ENCODE assay signal across 13 cellular contexts in the genomic region with DNA sequence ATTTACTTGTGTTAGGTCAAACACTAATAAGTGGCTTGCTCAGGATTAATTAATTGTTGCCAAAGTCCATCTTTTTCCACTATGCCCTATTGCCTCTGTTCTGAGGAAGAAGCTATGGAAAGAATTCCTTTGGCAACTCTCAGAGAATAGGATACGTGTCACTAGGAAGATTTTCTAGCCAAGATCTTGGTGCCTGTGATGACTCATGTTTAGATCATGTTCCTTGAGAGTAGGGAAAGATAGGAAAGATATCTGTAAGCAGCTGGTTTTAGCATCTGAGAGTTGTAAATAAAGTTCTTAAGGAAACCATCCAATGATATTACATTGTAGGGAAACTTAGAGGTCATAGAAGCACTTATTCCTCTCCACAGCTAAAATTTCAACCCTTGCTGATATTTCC. TPM values are rescaled to one million over a fixed set of nuclear protein-coding genes. Genes with fewer than 3 reads are reported as not detected.
DNase-seq lines count a peak whose midpoint lies in the region; FAIRE-seq and TF ChIP-seq lines count a peak whose summit lies in the region.
"Had no signal": no experiment of that assay in that cellular context is flagged by ENCODE, and none has a peak within 500 bp of the region (broad histone marks: within the 10 kb centered on the region; RNA-seq: fewer than 3 reads in every experiment).

No MANE protein-coding gene starts in this region.

- no peak overlapping the region for H2AK5ac ChIP-seq in trophoblast cell (ENCODE audit: low read length)

- H3K4me1 ChIP-seq in PC-9 (replicated peaks; ENCODE audit: insufficient read depth): peaks cover 12% of the 10 kb centered on the region
- peaks cover 10 to 16% of the 10 kb centered on the region in 2 experiments for H3K4me1 ChIP-seq in trophoblast cell (ENCODE audit: control insufficient read depth in 1 of 2, insufficient read depth in 2 of 2, low read length in 2 of 2)

- H3K23ac ChIP-seq in trophoblast cell (ENCODE audit: low read length): no peak overlapping the region

- H3K79me1 ChIP-seq in trophoblast cell (ENCODE audit: low read length): peaks cover 17% of the 10 kb centered on the region

- no peak overlapping the region for H3K18ac ChIP-seq in trophoblast cell (ENCODE audit: low read length)

- H3F3A ChIP-seq in PC-9 (ENCODE audit: insufficient read depth, low read depth): peaks cover 11% of the 10 kb centered on the region

- BruUV-seq in PC-9 (replicated peaks; lab: Mats Ljungman, UMichigan) (no TSS peak), Calu3 (replicated peaks; lab: Mats Ljungman, UMichigan) (no TSS peak)

- no peak overlapping the region for H3K14ac ChIP-seq in trophoblast cell (ENCODE audit: low read length)

- no peak overlapping the region for H3K27ac Mint-ChIP-seq in Calu3 (ENCODE audit: unreplicated experiment)
- H3K27ac Mint-ChIP-seq: H9 had no signal

- TF ChIP-seq CTCF in PC-9 (conservative IDR thresholded peaks at IDR 0.05): no peak
- TF ChIP-seq CTCF in epithelial cell of proximal tubule (conservative IDR thresholded peaks at IDR 0.05; ENCODE audit: low read depth, low read length): no peak
- no peak for TF ChIP-seq CTCF in Calu3 (IDR thresholded peaks at IDR 0.05; ENCODE audit: unreplicated experiment)

- WGBS in trophoblast cell (ENCODE audit: extremely low coverage, insufficient coverage, insufficient read length): no CpG with 5 or more reads among the region's 1 CpG

- no peak overlapping the region for H4K91ac ChIP-seq in trophoblast cell (ENCODE audit: low read depth, low read length)

- H2BK5ac ChIP-seq in trophoblast cell (ENCODE audit: low read depth, low read length, poor library complexity): no peak overlapping the region

- H3K27me3 ChIP-seq in PC-9 (ENCODE audit: insufficient read depth, low read depth) (no peaks in the 10 kb centered on the region), trophoblast cell (ENCODE audit: insufficient read depth, low read length) (no peaks in the 10 kb centered on the region)

- H3K4me3 ChIP-seq in PC-9: no peak overlapping the region
- no peak overlapping the region for H3K4me3 ChIP-seq in epithelial cell of proximal tubule (ENCODE audit: low read depth, low read length)
- H3K4me3 ChIP-seq in trophoblast cell (ENCODE audit: low read depth, low read length): no peak overlapping the region
- H3K4me3 ChIP-seq: mucosa of descending colon had no signal

- H3K9me2 ChIP-seq in PC-9 (ENCODE audit: insufficient read depth): no peaks in the 10 kb centered on the region; the same call in 1 of the 2 replicates

- no peaks in the 10 kb centered on the region for H3K4me1 Mint-ChIP-seq in Calu3 (ENCODE audit: low read depth, unreplicated experiment)

- H3K79me2 ChIP-seq in PC-9 (ENCODE audit: low read depth) (no peaks in the 10 kb centered on the region), trophoblast cell (ENCODE audit: control insufficient read depth, insufficient read depth, low read length, poor library complexity) (no peaks in the 10 kb centered on the region)

- CTCF ChIA-PET in PC-9 (lab: Charles Lee) (no interaction called here), Calu3 (lab: Charles Lee) (no interaction called here)

- H3K27ac ChIP-seq in PC-9 (no peak overlapping the region), trophoblast cell (ENCODE audit: low read depth, low read length) (peak overlapping the region; percentile 70)

- no peak overlapping the region for H2AFZ ChIP-seq in PC-9
- H2AFZ ChIP-seq in trophoblast cell (ENCODE audit: insufficient read depth, low read length, poor library complexity): no peak overlapping the region

- no peaks in the 10 kb centered on the region for H3K9me3 Mint-ChIP-seq in Calu3 (ENCODE audit: low read depth, unreplicated experiment)
- H3K9me3 Mint-ChIP-seq: H9 had no signal

- H3K36me3 Mint-ChIP-seq in Calu3 (ENCODE audit: insufficient read depth, unreplicated experiment): no peaks in the 10 kb centered on the region

- no peak overlapping the region for H2BK120ac ChIP-seq in trophoblast cell (ENCODE audit: insufficient read depth, low read length, poor library complexity)

- no peak overlapping the region for H2BK12ac ChIP-seq in trophoblast cell (ENCODE audit: low read length)

- H4K20me1 ChIP-seq in PC-9 (ENCODE audit: insufficient read depth): no peaks in the 10 kb centered on the region

- no peak overlapping the region for H3K9ac ChIP-seq in trophoblast cell (ENCODE audit: low read length)

- DNase-seq in EH (ENCODE audit: low read depth) (peak; percentile 98), PC-9 (peak; percentile 2 to 63), epithelial cell of proximal tubule (ENCODE audit: low read depth) (peak; percentile 80), trophoblast cell (peak; percentile 59 to 91), DMS114 treated with DMSO at 0.1 percent for 48 hours (lab: John Stamatoyannopoulos, UW; ENCODE audit: unreplicated experiment) (no peak), frontal cortex (ENCODE audit: low spot score in 2 of 2) (no peak), Calu3 (no peak), NCI-H748 treated with DMSO at 0.1 percent for 48 hours (lab: John Stamatoyannopoulos, UW) (no peak)
- DNase-seq: activated CD4-positive, CD25-positive, alpha-beta regulatory T cell treated with anti-CD3 and anti-CD28 coated beads, Interleukin-2, amount 50 U/mL, for 72 hours; activated effector memory CD4-positive, alpha-beta T cell treated with anti-CD3 and anti-CD28 coated beads, Interleukin-2, amount 50 U/mL, for 16 hours; H9; mucosa of descending colon; NCI-H1436 had no signal

- intact Hi-C loops in PC-9 (cut with micrococcal nuclease; ENCODE audit: unreplicated experiment) (no loop called here), Calu3 (cut with micrococcal nuclease; ENCODE audit: unreplicated experiment) (no loop called here)

- no peak overlapping the region for H3K4ac ChIP-seq in trophoblast cell (ENCODE audit: low read depth, low read length)

- H4K8ac ChIP-seq in trophoblast cell (ENCODE audit: low read depth, low read length): no peak overlapping the region

- H3K9me3 ChIP-seq in PC-9 (ENCODE audit: insufficient read depth, low read depth): no peaks in the 10 kb centered on the region
- H3K9me3 ChIP-seq in trophoblast cell (ENCODE audit: insufficient read depth, low read depth, low read length): no peaks in the 10 kb centered on the region
- H3K9me3 ChIP-seq: mucosa of descending colon had no signal

- POLR2A ChIA-PET in PC-9 (lab: Charles Lee; ENCODE audit: unreplicated experiment): no interaction called here

- H4K12ac ChIP-seq in trophoblast cell (ENCODE audit: low read depth, low read length): no peak overlapping the region

- H3K4me3 Mint-ChIP-seq in Calu3 (ENCODE audit: low read depth, unreplicated experiment): no peak overlapping the region
- H3K4me3 Mint-ChIP-seq: H9 had no signal

- no peak for FAIRE-seq in frontal cortex (lab: Jason Lieb, UNC)

- H3K4me2 ChIP-seq in PC-9 (no peak overlapping the region), trophoblast cell (ENCODE audit: low read length) (no peak overlapping the region)

- H3K27me3 Mint-ChIP-seq in Calu3 (ENCODE audit: unreplicated experiment): no peaks in the 10 kb centered on the region

- H3K36me3 ChIP-seq in PC-9 (ENCODE audit: low read depth) (no peaks in the 10 kb centered on the region), trophoblast cell (ENCODE audit: control insufficient read depth in 1 of 2, insufficient read depth in 2 of 2, low read length in 2 of 2) (no peaks in the 10 kb centered on the region)

RNA-seq across cellular contexts. Expression of a gene that starts 15.7 kb away (rescaled TPM):
- total RNA-seq in PC-9 (2021) (not detected in 2 replicates), epithelial cell of proximal tubule (3.2 TPM in 1 of 2 replicates, not detected in the other), frontal cortex (35.5 TPM), Calu3 (2022) (not detected in 2 replicates)
- 27.7 and 29.1 TPM in 2 replicates for polyA plus RNA-seq in trophoblast cell (2013)
- total RNA-seq: H9 had no signal

Comparison
In these comparisons a context has a peak if more than half of its experiments do, and no peak if none do; other contexts are left out.
1. DNase-seq: peak in EH (single experiment), PC-9 (2 of 2), epithelial cell of proximal tubule (single experiment) and trophoblast cell (2 of 2); none in DMS114 treated with DMSO at 0.1 percent for 48 hours (single experiment), frontal cortex (0 of 2), Calu3 (single experiment) and NCI-H748 treated with DMSO at 0.1 percent for 48 hours (single experiment).